In the genomic region with DNA sequence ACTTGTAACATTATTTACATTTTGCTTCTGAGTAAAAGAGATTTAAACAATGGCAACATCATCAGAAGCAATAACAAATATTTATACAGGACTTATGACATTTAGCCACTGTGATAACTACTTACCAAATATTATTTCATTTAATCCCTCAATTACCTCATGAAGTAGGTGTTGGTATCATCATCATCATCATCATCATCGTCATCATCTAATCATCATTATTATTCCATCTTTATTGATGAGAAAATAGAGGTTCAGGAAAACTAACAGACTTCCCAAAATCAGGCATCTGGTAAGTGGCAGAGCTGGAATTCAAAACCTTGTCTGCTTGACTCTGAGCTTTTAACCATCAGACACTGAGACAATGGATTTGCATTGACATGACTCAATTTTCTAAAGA, we compare ENCODE assay signal across 33 cellular contexts.
"Had no signal": no experiment of that assay in that cellular context is flagged by ENCODE, and none has a peak within 500 bp of the region (broad histone marks: within the 10 kb centered on the region; RNA-seq: fewer than 3 reads in every experiment).

No MANE protein-coding gene starts in this region.

- H3K36me3 ChIP-seq: adrenal gland, ascending aorta, brain microvascular endothelial cell, breast epithelium, cardiac muscle cell had no signal

- H3K27ac ChIP-seq: adrenal gland, ascending aorta, body of pancreas, brain microvascular endothelial cell, breast epithelium, cardiac muscle cell had no signal

- H3K27me3 ChIP-seq: adrenal gland, ascending aorta, body of pancreas, brain microvascular endothelial cell, breast epithelium, cardiac muscle cell had no signal

- H3K4me1 ChIP-seq: adrenal gland, ascending aorta, body of pancreas, breast epithelium had no signal

- H3K4me3 ChIP-seq: adrenal gland, ascending aorta, body of pancreas, breast epithelium, cardiac muscle cell had no signal

- H3K9me3 ChIP-seq: adrenal gland, ascending aorta, body of pancreas, breast epithelium had no signal

- DNase-seq: activated effector memory CD4-positive, alpha-beta T cell treated with anti-CD3 and anti-CD28 coated beads, Interleukin-2, amount 50 U/mL, for 16 hours; activated effector memory CD4-positive, alpha-beta T cell treated with Interleukin-2 at 50 U/mL for 16 hours; activated gamma-delta T cell; activated gamma-delta T cell treated with Interleukin-2 at 50 U/mL for 16 hours; activated naive CD4-positive, alpha-beta T cell; activated naive CD4-positive, alpha-beta T cell treated with anti-CD3 and anti-CD28 coated beads for 36 hours; activated naive CD4-positive, alpha-beta T cell treated with anti-CD3 and anti-CD28 coated beads, Interleukin-2, amount 10 ng/mL, durations not matched to agents 7 days and 5 days; activated naive CD4-positive, alpha-beta T cell treated with anti-CD3 and anti-CD28 coated beads, Interleukin-2, amount 50 U/mL, for 16 hours; activated naive CD4-positive, alpha-beta T cell treated with Interleukin-2 at 50 U/mL for 16 hours; activated naive CD8-positive, alpha-beta T cell treated with anti-CD3 and anti-CD28 coated beads for 36 hours; activated naive CD8-positive, alpha-beta T cell treated with anti-CD3 and anti-CD28 coated beads, Interleukin-2, amount 10 ng/mL, durations not matched to agents 7 days and 5 days; activated naive CD8-positive, alpha-beta T cell treated with anti-CD3 and anti-CD28 coated beads, Interleukin-2, amount 50 U/mL, for 24 hours; activated T-cell treated with anti-CD3 and anti-CD28 coated beads, Interleukin-2, amount 50 U/mL, for 4 hours; activated T-cell treated with anti-CD3 and anti-CD28 coated beads, Interleukin-2, amount 50 U/mL, for 48 hours; activated T-cell treated with anti-CD3 and anti-CD28 coated beads, Interleukin-2, amount 50 U/mL, for 72 hours; adrenal gland; amniotic stem cell; amygdala; anterior cingulate cortex; aorta; body of pancreas; brain microvascular endothelial cell; caudate nucleus; central memory CD4-positive, alpha-beta T cell; cerebellar nuclear complex had no signal

- ATAC-seq: activated naive CD4-positive, alpha-beta T cell treated with anti-CD3 and anti-CD28 coated beads, Interleukin-2, amount 50 U/mL, for 72 hours; activated naive CD8-positive, alpha-beta T cell treated with anti-CD3 and anti-CD28 coated beads, Interleukin-2, amount 50 U/mL, for 24 hours; activated T-cell treated with anti-CD3 and anti-CD28 coated beads, Interleukin-2, amount 50 U/mL, for 4 hours; activated T-cell treated with anti-CD3 and anti-CD28 coated beads, Interleukin-2, amount 50 U/mL, for 72 hours; activated T-helper 17 cell treated with anti-CD3 and anti-CD28 coated beads, Interleukin-2, amount 50 U/mL, for 72 hours; body of pancreas had no signal

- FAIRE-seq: astrocyte, bronchial epithelial cell, colon had no signal
